In genomic region chr2:240649331-240649730, GRCh38 we compare ENCODE assay signal across 1 cellular context.
TF ChIP-seq lines count a peak whose summit lies in the region.

No MANE protein-coding gene starts in this region.

TF ChIP-seq in WTC11, 78 proteins besides CTCF, POLR2A, EP300 and RAD21 (continued from another document):
- no peak for TF ChIP-seq ZNF232 (CRISPR knock-in tag; IDR thresholded peaks at IDR 0.05)
- no peak for TF ChIP-seq ZNF671 (CRISPR knock-in tag; IDR thresholded peaks at IDR 0.05)
- TF ChIP-seq, protein P1, sequence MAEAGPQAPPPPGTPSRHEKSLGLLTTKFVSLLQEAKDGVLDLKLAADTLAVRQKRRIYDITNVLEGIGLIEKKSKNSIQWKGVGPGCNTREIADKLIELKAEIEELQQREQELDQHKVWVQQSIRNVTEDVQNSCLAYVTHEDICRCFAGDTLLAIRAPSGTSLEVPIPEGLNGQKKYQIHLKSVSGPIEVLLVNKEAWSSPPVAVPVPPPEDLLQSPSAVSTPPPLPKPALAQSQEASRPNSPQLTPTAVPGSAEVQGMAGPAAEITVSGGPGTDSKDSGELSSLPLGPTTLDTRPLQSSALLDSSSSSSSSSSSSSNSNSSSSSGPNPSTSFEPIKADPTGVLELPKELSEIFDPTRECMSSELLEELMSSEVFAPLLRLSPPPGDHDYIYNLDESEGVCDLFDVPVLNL (CRISPR knock-in tag; IDR thresholded peaks at IDR 0.05; ENCODE audit: borderline replicate concordance, low read depth), result no peak
- TF ChIP-seq GABPB1 (CRISPR knock-in tag; IDR thresholded peaks at IDR 0.05), result no peak
- TF ChIP-seq FOXK1 (CRISPR knock-in tag; IDR thresholded peaks at IDR 0.05), result no peak
- TF ChIP-seq ATF6 (CRISPR knock-in tag; IDR thresholded peaks at IDR 0.05), result no peak
- no peak for TF ChIP-seq NFATC4 (CRISPR knock-in tag; IDR thresholded peaks at IDR 0.05)
